In genomic region chr1:214050513-214051401, GRCh38 we compare ENCODE assay signal across 1 cellular context.
A peak's percentile ranks its signal among the peaks of the same experiment; 100 is the strongest.
TF ChIP-seq lines count a peak whose summit lies in the region.

No MANE protein-coding gene starts in this region.

TF ChIP-seq in HepG2, 621 proteins besides CTCF, POLR2A, EP300 and RAD21 (continued from another document and continues in another):
- TF ChIP-seq ZNF562 (CRISPR knock-in tag; IDR thresholded peaks at IDR 0.05; ENCODE audit: borderline replicate concordance): no peak
- peak; percentile 73; the same call in 1 of the 2 replicates for TF ChIP-seq HHEX (CRISPR knock-in tag; IDR thresholded peaks at IDR 0.05)
- no peak for TF ChIP-seq PAX8 (CRISPR knock-in tag; IDR thresholded peaks at IDR 0.05; ENCODE audit: borderline replicate concordance)
- peak; percentile 96 for TF ChIP-seq MED8 (CRISPR knock-in tag; IDR thresholded peaks at IDR 0.05; ENCODE audit: insufficient replicate concordance)
- TF ChIP-seq, protein P1, sequence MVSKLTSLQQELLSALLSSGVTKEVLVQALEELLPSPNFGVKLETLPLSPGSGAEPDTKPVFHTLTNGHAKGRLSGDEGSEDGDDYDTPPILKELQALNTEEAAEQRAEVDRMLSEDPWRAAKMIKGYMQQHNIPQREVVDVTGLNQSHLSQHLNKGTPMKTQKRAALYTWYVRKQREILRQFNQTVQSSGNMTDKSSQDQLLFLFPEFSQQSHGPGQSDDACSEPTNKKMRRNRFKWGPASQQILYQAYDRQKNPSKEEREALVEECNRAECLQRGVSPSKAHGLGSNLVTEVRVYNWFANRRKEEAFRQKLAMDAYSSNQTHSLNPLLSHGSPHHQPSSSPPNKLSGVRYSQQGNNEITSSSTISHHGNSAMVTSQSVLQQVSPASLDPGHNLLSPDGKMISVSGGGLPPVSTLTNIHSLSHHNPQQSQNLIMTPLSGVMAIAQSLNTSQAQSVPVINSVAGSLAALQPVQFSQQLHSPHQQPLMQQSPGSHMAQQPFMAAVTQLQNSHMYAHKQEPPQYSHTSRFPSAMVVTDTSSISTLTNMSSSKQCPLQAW (CRISPR knock-in tag; IDR thresholded peaks at IDR 0.05): peak; percentile 69
- peak; percentile 96 for TF ChIP-seq BCL6 (CRISPR knock-in tag; IDR thresholded peaks at IDR 0.05)
- TF ChIP-seq ZNF17 (CRISPR knock-in tag; IDR thresholded peaks at IDR 0.05): no peak
- TF ChIP-seq HIVEP1 (CRISPR knock-in tag; IDR thresholded peaks at IDR 0.05): peak; percentile 56; the same call in 1 of the 2 replicates
- TF ChIP-seq HOXD1 (CRISPR knock-in tag; IDR thresholded peaks at IDR 0.05): peak; percentile 93
- TF ChIP-seq SIX4 (CRISPR knock-in tag; IDR thresholded peaks at IDR 0.05): peak; percentile 91
- peak in 1 of 2 experiments; percentile 32; a peak in 2 of 4 replicates for TF ChIP-seq MAFK (conservative IDR thresholded peaks at IDR 0.05 in 1 of 2, IDR thresholded peaks at IDR 0.05 in 1 of 2; ENCODE audit: low read length in 2 of 2)
- no peak for TF ChIP-seq HNRNPH1 (optimal IDR thresholded peaks at IDR 0.05; ENCODE audit: low read depth, low read length)
- TF ChIP-seq HMGA1 (CRISPR knock-in tag; conservative IDR thresholded peaks at IDR 0.05): no peak
- TF ChIP-seq, protein P2, sequence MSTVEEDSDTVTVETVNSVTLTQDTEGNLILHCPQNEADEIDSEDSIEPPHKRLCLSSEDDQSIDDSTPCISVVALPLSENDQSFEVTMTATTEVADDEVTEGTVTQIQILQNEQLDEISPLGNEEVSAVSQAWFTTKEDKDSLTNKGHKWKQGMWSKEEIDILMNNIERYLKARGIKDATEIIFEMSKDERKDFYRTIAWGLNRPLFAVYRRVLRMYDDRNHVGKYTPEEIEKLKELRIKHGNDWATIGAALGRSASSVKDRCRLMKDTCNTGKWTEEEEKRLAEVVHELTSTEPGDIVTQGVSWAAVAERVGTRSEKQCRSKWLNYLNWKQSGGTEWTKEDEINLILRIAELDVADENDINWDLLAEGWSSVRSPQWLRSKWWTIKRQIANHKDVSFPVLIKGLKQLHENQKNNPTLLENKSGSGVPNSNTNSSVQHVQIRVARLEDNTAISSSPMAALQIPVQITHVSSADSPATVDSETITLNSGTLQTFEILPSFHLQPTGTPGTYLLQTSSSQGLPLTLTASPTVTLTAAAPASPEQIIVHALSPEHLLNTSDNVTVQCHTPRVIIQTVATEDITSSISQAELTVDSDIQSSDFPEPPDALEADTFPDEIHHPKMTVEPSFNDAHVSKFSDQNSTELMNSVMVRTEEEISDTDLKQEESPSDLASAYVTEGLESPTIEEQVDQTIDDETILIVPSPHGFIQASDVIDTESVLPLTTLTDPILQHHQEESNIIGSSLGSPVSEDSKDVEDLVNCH (CRISPR knock-in tag; IDR thresholded peaks at IDR 0.05): no peak
- no peak for TF ChIP-seq SOX6 (IDR thresholded peaks at IDR 0.05)
- peak; percentile 95 for TF ChIP-seq SOX6 (CRISPR knock-in tag; IDR thresholded peaks at IDR 0.05)
- peak; percentile 94 for TF ChIP-seq NFKBIZ (CRISPR knock-in tag; IDR thresholded peaks at IDR 0.05)
- no peak for TF ChIP-seq TBP (CRISPR knock-in tag; IDR thresholded peaks at IDR 0.05)
- TF ChIP-seq, protein P3, sequence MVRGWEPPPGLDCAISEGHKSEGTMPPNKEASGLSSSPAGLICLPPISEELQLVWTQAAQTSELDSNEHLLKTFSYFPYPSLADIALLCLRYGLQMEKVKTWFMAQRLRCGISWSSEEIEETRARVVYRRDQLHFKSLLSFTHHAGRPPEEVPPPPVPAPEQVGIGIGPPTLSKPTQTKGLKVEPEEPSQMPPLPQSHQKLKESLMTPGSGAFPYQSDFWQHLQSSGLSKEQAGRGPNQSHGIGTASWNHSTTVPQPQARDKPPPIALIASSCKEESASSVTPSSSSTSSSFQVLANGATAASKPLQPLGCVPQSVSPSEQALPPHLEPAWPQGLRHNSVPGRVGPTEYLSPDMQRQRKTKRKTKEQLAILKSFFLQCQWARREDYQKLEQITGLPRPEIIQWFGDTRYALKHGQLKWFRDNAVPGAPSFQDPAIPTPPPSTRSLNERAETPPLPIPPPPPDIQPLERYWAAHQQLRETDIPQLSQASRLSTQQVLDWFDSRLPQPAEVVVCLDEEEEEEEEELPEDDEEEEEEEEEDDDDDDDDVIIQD (CRISPR knock-in tag; IDR thresholded peaks at IDR 0.05; ENCODE audit: low read depth): peak; percentile 97
- TF ChIP-seq FOXC1 (CRISPR knock-in tag; IDR thresholded peaks at IDR 0.05; ENCODE audit: borderline replicate concordance): peak; percentile 52; the same call in 1 of the 2 replicates
- TF ChIP-seq ZBTB38 (CRISPR knock-in tag; IDR thresholded peaks at IDR 0.05): peak; percentile 92
- no peak for TF ChIP-seq NPAS2 (CRISPR knock-in tag; IDR thresholded peaks at IDR 0.05; ENCODE audit: borderline replicate concordance)
- no peak for TF ChIP-seq NFYB (CRISPR knock-in tag; IDR thresholded peaks at IDR 0.05)
- 0 out of 2 replicates have a peak, but pooled peaks have one; percentile 80 for TF ChIP-seq PRMT3 (CRISPR knock-in tag; IDR thresholded peaks at IDR 0.05; ENCODE audit: borderline replicate concordance, low read depth)
- peak; percentile 94 for TF ChIP-seq HOXA3 (CRISPR knock-in tag; IDR thresholded peaks at IDR 0.05)
- no peak for TF ChIP-seq NFE2L2 (IDR thresholded peaks at IDR 0.05; ENCODE audit: low read length)
- TF ChIP-seq ZNF772 (CRISPR knock-in tag; IDR thresholded peaks at IDR 0.05): peak; percentile 96
- peak; percentile 88 for TF ChIP-seq SALL2 (CRISPR knock-in tag; IDR thresholded peaks at IDR 0.05)
- no peak for TF ChIP-seq ADNP (CRISPR knock-in tag; IDR thresholded peaks at IDR 0.05)
- no peak for TF ChIP-seq HDAC6 (IDR thresholded peaks at IDR 0.05; ENCODE audit: low read depth, low read length)
- TF ChIP-seq FOXO4 (CRISPR knock-in tag; conservative IDR thresholded peaks at IDR 0.05): no peak
- TF ChIP-seq SETDB1 (CRISPR knock-in tag; IDR thresholded peaks at IDR 0.05; ENCODE audit: borderline replicate concordance): no peak
- peak; percentile 65 for TF ChIP-seq PHF5A (CRISPR knock-in tag; IDR thresholded peaks at IDR 0.05; ENCODE audit: low read depth, unreplicated experiment)
- TF ChIP-seq BRCA1 (CRISPR knock-in tag; IDR thresholded peaks at IDR 0.05): no peak
- TF ChIP-seq TBX3 (IDR thresholded peaks at IDR 0.05; ENCODE audit: borderline replicate concordance): peak; percentile 51; the same call in 1 of the 2 replicates
- TF ChIP-seq ZNF768 (CRISPR knock-in tag; IDR thresholded peaks at IDR 0.05): no peak; the same call in 1 of the 2 replicates
- peak; percentile 85; the same call in 1 of the 2 replicates for TF ChIP-seq ZNF878 (CRISPR knock-in tag; IDR thresholded peaks at IDR 0.05)
- TF ChIP-seq REXO4 (CRISPR knock-in tag; IDR thresholded peaks at IDR 0.05; ENCODE audit: borderline replicate concordance): no peak
- no peak for TF ChIP-seq ATRX (CRISPR knock-in tag; IDR thresholded peaks at IDR 0.05; ENCODE audit: borderline replicate concordance)
- no peak; the same call in 1 of the 2 replicates for TF ChIP-seq ZSCAN30 (CRISPR knock-in tag; IDR thresholded peaks at IDR 0.05)
- peak; percentile 87 for TF ChIP-seq ERF (CRISPR knock-in tag; IDR thresholded peaks at IDR 0.05)
- TF ChIP-seq NBN (conservative IDR thresholded peaks at IDR 0.05): no peak
- TF ChIP-seq BRD4 (CRISPR knock-in tag; IDR thresholded peaks at IDR 0.05): peak; percentile 95
- TF ChIP-seq, protein P4, sequence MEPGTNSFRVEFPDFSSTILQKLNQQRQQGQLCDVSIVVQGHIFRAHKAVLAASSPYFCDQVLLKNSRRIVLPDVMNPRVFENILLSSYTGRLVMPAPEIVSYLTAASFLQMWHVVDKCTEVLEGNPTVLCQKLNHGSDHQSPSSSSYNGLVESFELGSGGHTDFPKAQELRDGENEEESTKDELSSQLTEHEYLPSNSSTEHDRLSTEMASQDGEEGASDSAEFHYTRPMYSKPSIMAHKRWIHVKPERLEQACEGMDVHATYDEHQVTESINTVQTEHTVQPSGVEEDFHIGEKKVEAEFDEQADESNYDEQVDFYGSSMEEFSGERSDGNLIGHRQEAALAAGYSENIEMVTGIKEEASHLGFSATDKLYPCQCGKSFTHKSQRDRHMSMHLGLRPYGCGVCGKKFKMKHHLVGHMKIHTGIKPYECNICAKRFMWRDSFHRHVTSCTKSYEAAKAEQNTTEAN (CRISPR knock-in tag; conservative IDR thresholded peaks at IDR 0.05): peak; percentile 75
- TF ChIP-seq ZNF296 (CRISPR knock-in tag; conservative IDR thresholded peaks at IDR 0.05): no peak
- TF ChIP-seq, protein P5, sequence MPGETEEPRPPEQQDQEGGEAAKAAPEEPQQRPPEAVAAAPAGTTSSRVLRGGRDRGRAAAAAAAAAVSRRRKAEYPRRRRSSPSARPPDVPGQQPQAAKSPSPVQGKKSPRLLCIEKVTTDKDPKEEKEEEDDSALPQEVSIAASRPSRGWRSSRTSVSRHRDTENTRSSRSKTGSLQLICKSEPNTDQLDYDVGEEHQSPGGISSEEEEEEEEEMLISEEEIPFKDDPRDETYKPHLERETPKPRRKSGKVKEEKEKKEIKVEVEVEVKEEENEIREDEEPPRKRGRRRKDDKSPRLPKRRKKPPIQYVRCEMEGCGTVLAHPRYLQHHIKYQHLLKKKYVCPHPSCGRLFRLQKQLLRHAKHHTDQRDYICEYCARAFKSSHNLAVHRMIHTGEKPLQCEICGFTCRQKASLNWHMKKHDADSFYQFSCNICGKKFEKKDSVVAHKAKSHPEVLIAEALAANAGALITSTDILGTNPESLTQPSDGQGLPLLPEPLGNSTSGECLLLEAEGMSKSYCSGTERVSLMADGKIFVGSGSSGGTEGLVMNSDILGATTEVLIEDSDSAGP (CRISPR knock-in tag; IDR thresholded peaks at IDR 0.05; ENCODE audit: borderline replicate concordance): peak; percentile 80
- TF ChIP-seq ZFP90 (CRISPR knock-in tag; IDR thresholded peaks at IDR 0.05; ENCODE audit: borderline replicate concordance): peak; percentile 89
- TF ChIP-seq ARID3A (IDR thresholded peaks at IDR 0.05; ENCODE audit: low read depth, low read length): peak; percentile 75
- TF ChIP-seq NFRKB (IDR thresholded peaks at IDR 0.05): no peak
- peak; percentile 90 for TF ChIP-seq ZBTB7B (CRISPR knock-in tag; IDR thresholded peaks at IDR 0.05)
- peak; percentile 81 for TF ChIP-seq SKI (IDR thresholded peaks at IDR 0.05; ENCODE audit: partially characterized antibody)
- peak; percentile 76 for TF ChIP-seq KDM2A (CRISPR knock-in tag; IDR thresholded peaks at IDR 0.05; ENCODE audit: borderline replicate concordance, low read depth)
- TF ChIP-seq, protein P6, sequence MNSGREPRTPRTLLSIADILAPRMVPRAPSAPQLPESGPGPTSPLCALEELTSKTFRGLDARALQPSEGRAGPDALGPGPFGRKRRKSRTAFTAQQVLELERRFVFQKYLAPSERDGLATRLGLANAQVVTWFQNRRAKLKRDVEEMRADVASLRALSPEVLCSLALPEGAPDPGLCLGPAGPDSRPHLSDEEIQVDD (CRISPR knock-in tag; IDR thresholded peaks at IDR 0.05; ENCODE audit: borderline replicate concordance): no peak
- TF ChIP-seq ZFY (CRISPR knock-in tag; IDR thresholded peaks at IDR 0.05): peak; percentile 41
- TF ChIP-seq, protein P7, sequence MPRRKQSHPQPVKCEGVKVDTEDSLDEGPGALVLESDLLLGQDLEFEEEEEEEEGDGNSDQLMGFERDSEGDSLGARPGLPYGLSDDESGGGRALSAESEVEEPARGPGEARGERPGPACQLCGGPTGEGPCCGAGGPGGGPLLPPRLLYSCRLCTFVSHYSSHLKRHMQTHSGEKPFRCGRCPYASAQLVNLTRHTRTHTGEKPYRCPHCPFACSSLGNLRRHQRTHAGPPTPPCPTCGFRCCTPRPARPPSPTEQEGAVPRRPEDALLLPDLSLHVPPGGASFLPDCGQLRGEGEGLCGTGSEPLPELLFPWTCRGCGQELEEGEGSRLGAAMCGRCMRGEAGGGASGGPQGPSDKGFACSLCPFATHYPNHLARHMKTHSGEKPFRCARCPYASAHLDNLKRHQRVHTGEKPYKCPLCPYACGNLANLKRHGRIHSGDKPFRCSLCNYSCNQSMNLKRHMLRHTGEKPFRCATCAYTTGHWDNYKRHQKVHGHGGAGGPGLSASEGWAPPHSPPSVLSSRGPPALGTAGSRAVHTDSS (CRISPR knock-in tag; conservative IDR thresholded peaks at IDR 0.05): no peak
- no peak; the same call in 1 of the 2 replicates for TF ChIP-seq ZBTB21 (CRISPR knock-in tag; IDR thresholded peaks at IDR 0.05)
- no peak for TF ChIP-seq ZNF737 (CRISPR knock-in tag; IDR thresholded peaks at IDR 0.05; ENCODE audit: borderline replicate concordance)
- TF ChIP-seq ZEB1 (IDR thresholded peaks at IDR 0.05; ENCODE audit: insufficient replicate concordance, low read depth): peak; percentile 99
